ENCODE assay signal across 38 cellular contexts in genomic region chr20:54180931-54181330, GRCh38. TPM values are rescaled to one million over a fixed set of nuclear protein-coding genes. Genes with fewer than 3 reads are reported as not detected.
"Had no signal": no experiment of that assay in that cellular context is flagged by ENCODE, and none has a peak within 500 bp of the region (broad histone marks: within the 10 kb centered on the region; RNA-seq: fewer than 3 reads in every experiment).

No MANE protein-coding gene starts in this region.

- H3K4me3 ChIP-seq: adrenal gland, body of pancreas, cardiac muscle cell, colonic mucosa, esophagus squamous epithelium had no signal

- ATAC-seq: activated CD4-positive, alpha-beta T cell treated with anti-CD3 and anti-CD28 coated beads for 36 hours; activated CD8-positive, alpha-beta memory T cell treated with anti-CD3 and anti-CD28 coated beads, Interleukin-2, amount 10 ng/mL, durations not matched to agents 7 days and 5 days; activated CD8-positive, alpha-beta T cell treated with anti-CD3 and anti-CD28 coated beads, Interleukin-2, amount 10 ng/mL, durations not matched to agents 7 days and 5 days; activated naive CD8-positive, alpha-beta T cell treated with anti-CD3 and anti-CD28 coated beads, Interleukin-2, amount 50 U/mL, for 24 hours; body of pancreas; T-helper 17 cell had no signal

- H3K27me3 ChIP-seq: body of pancreas, colonic mucosa had no signal

- H3K27ac ChIP-seq: adrenal gland, body of pancreas, cardiac muscle cell, colonic mucosa, esophagus squamous epithelium, WERI-Rb-1 had no signal

- H3K9me3 Mint-ChIP-seq: activated B cell treated with CpG ODN at 0.5 μM for 24 hours; activated CD4-positive, alpha-beta memory T cell treated with anti-CD3 and anti-CD28 coated beads for 36 hours; activated CD4-positive, alpha-beta T cell treated with anti-CD3 and anti-CD28 coated beads, Interleukin-2, amount 10 ng/mL, durations not matched to agents 24 days and 14 days; activated naive CD4-positive, alpha-beta T cell treated with anti-CD3 and anti-CD28 coated beads for 36 hours; activated naive CD4-positive, alpha-beta T cell treated with anti-CD3 and anti-CD28 coated beads, Interleukin-2, amount 50 U/mL, for 24 hours; activated naive CD8-positive, alpha-beta T cell treated with anti-CD3 and anti-CD28 coated beads for 36 hours; activated naive CD8-positive, alpha-beta T cell treated with anti-CD3 and anti-CD28 coated beads, Interleukin-2, amount 50 U/mL, for 24 hours; activated T-helper 1 cell treated with anti-CD3 and anti-CD28 coated beads, Interleukin-12 subunit alpha, Interleukin-12 subunit beta, Interleukin-2, Interleukin-4 antibody, amounts not matched to agents 30 ng/mL and 10 ng/mL and 1 ng/mL, durations not matched to agents 14 hours and 24 hours and 36 hours; activated T-helper 2 cell treated with anti-CD3 and anti-CD28 coated beads, Interferon-gamma antibody, Interleukin-2, Interleukin-4, amounts not matched to agents 10 μg/mL and 5 μg/mL and 100 μg/mL, durations not matched to agents 14 hours and 24 hours and 36 hours; T-helper 2 cell treated with Interferon-gamma antibody and Interleukin-4, amounts not matched to agents 5 μg/mL and 100 μg/mL, for 36 hours had no signal

- H3K4me1 ChIP-seq: adrenal gland, body of pancreas, colonic mucosa had no signal

- H3K9me3 ChIP-seq: adrenal gland, body of pancreas, colonic mucosa, esophagus squamous epithelium had no signal

- H3K4me1 Mint-ChIP-seq: activated B cell treated with CpG ODN at 0.5 μM for 24 hours; activated CD4-positive, alpha-beta T cell treated with anti-CD3 and anti-CD28 coated beads for 36 hours; activated CD4-positive, alpha-beta T cell treated with anti-CD3 and anti-CD28 coated beads, Interleukin-2, amount 10 ng/mL, durations not matched to agents 24 days and 14 days; activated CD8-positive, alpha-beta memory T cell treated with anti-CD3 and anti-CD28 coated beads, Interleukin-2, amount 10 ng/mL, durations not matched to agents 7 days and 5 days; activated naive CD4-positive, alpha-beta T cell treated with anti-CD3 and anti-CD28 coated beads, Interleukin-2, amount 50 U/mL, for 24 hours; activated naive CD8-positive, alpha-beta T cell treated with anti-CD3 and anti-CD28 coated beads for 36 hours; activated naive CD8-positive, alpha-beta T cell treated with anti-CD3 and anti-CD28 coated beads, Interleukin-2, amount 50 U/mL, for 24 hours had no signal

- H3K36me3 ChIP-seq: adrenal gland, cardiac muscle cell, colonic mucosa, esophagus squamous epithelium, WERI-Rb-1 had no signal

- FAIRE-seq: endometrium, endothelial cell of umbilical vein, frontal cortex had no signal

- DNase-seq: activated B cell treated with CpG ODN at 0.5 μM for 24 hours; activated CD4-positive, alpha-beta memory T cell treated with anti-CD3 and anti-CD28 coated beads for 36 hours; activated CD4-positive, alpha-beta T cell treated with anti-CD3 and anti-CD28 coated beads for 36 hours; activated CD4-positive, alpha-beta T cell treated with anti-CD3 and anti-CD28 coated beads, Interleukin-2, amount 10 ng/mL, durations not matched to agents 24 days and 14 days; activated CD4-positive, CD25-positive, alpha-beta regulatory T cell treated with anti-CD3 and anti-CD28 coated beads, Interleukin-2, amount 50 U/mL, for 72 hours; activated CD8-positive, alpha-beta memory T cell treated with anti-CD3 and anti-CD28 coated beads, Interleukin-2, amount 10 ng/mL, durations not matched to agents 7 days and 5 days; activated CD8-positive, alpha-beta memory T cell treated with anti-CD3 and anti-CD28 coated beads, Interleukin-2, amount 50 U/mL, for 4 hours; activated CD8-positive, alpha-beta T cell treated with anti-CD3 and anti-CD28 coated beads, Interleukin-2, amount 10 ng/mL, durations not matched to agents 7 days and 5 days; activated effector memory CD4-positive, alpha-beta T cell treated with anti-CD3 and anti-CD28 coated beads, Interleukin-2, amount 50 U/mL, for 16 hours; activated naive CD4-positive, alpha-beta T cell treated with anti-CD3 and anti-CD28 coated beads for 36 hours; activated naive CD8-positive, alpha-beta T cell treated with anti-CD3 and anti-CD28 coated beads for 36 hours; activated naive CD8-positive, alpha-beta T cell treated with anti-CD3 and anti-CD28 coated beads, Interleukin-2, amount 50 U/mL, for 24 hours; activated T-cell treated with anti-CD3 and anti-CD28 coated beads, Interleukin-2, amount 50 U/mL, for 1 hour; activated T-cell treated with anti-CD3 and anti-CD28 coated beads, Interleukin-2, amount 50 U/mL, for 48 hours; adrenal gland; amygdala; aorta; body of pancreas; central memory CD4-positive, alpha-beta T cell; cerebellar nuclear complex; colonic mucosa; effector CD8-positive, alpha-beta T cell; esophagus squamous epithelium; head of caudate nucleus; T-helper 17 cell; T1000; WERI-Rb-1 had no signal

- H3K4me3 Mint-ChIP-seq: activated B cell treated with CpG ODN at 0.5 μM for 24 hours; activated CD4-positive, alpha-beta memory T cell treated with anti-CD3 and anti-CD28 coated beads for 36 hours; activated CD4-positive, alpha-beta T cell treated with anti-CD3 and anti-CD28 coated beads for 36 hours; activated CD4-positive, alpha-beta T cell treated with anti-CD3 and anti-CD28 coated beads, Interleukin-2, amount 10 ng/mL, durations not matched to agents 24 days and 14 days; activated CD8-positive, alpha-beta memory T cell treated with anti-CD3 and anti-CD28 coated beads, Interleukin-2, amount 10 ng/mL, durations not matched to agents 7 days and 5 days; activated CD8-positive, alpha-beta T cell treated with anti-CD3 and anti-CD28 coated beads, Interleukin-2, amount 10 ng/mL, durations not matched to agents 7 days and 5 days; activated naive CD4-positive, alpha-beta T cell treated with anti-CD3 and anti-CD28 coated beads for 36 hours; activated naive CD4-positive, alpha-beta T cell treated with anti-CD3 and anti-CD28 coated beads, Interleukin-2, amount 50 U/mL, for 24 hours; activated naive CD8-positive, alpha-beta T cell treated with anti-CD3 and anti-CD28 coated beads for 36 hours; activated naive CD8-positive, alpha-beta T cell treated with anti-CD3 and anti-CD28 coated beads, Interleukin-2, amount 50 U/mL, for 24 hours; activated T-helper 1 cell treated with anti-CD3 and anti-CD28 coated beads, Interleukin-12 subunit alpha, Interleukin-12 subunit beta, Interleukin-2, Interleukin-4 antibody, amounts not matched to agents 30 ng/mL and 10 ng/mL and 1 ng/mL, durations not matched to agents 14 hours and 24 hours and 36 hours; T-helper 17 cell; T-helper 2 cell treated with Interferon-gamma antibody and Interleukin-4, amounts not matched to agents 5 μg/mL and 100 μg/mL, for 36 hours had no signal

- H3K36me3 Mint-ChIP-seq: activated CD4-positive, alpha-beta memory T cell treated with anti-CD3 and anti-CD28 coated beads for 36 hours; activated CD8-positive, alpha-beta memory T cell treated with anti-CD3 and anti-CD28 coated beads, Interleukin-2, amount 10 ng/mL, durations not matched to agents 7 days and 5 days; activated naive CD4-positive, alpha-beta T cell treated with anti-CD3 and anti-CD28 coated beads, Interleukin-2, amount 50 U/mL, for 24 hours; activated naive CD8-positive, alpha-beta T cell treated with anti-CD3 and anti-CD28 coated beads for 36 hours had no signal

- H3K27ac Mint-ChIP-seq: activated B cell treated with CpG ODN at 0.5 μM for 24 hours; activated CD4-positive, alpha-beta memory T cell treated with anti-CD3 and anti-CD28 coated beads for 36 hours; activated CD4-positive, alpha-beta T cell treated with anti-CD3 and anti-CD28 coated beads for 36 hours; activated CD4-positive, alpha-beta T cell treated with anti-CD3 and anti-CD28 coated beads, Interleukin-2, amount 10 ng/mL, durations not matched to agents 24 days and 14 days; activated CD8-positive, alpha-beta memory T cell treated with anti-CD3 and anti-CD28 coated beads, Interleukin-2, amount 10 ng/mL, durations not matched to agents 7 days and 5 days; activated CD8-positive, alpha-beta T cell treated with anti-CD3 and anti-CD28 coated beads, Interleukin-2, amount 10 ng/mL, durations not matched to agents 7 days and 5 days; activated naive CD4-positive, alpha-beta T cell treated with anti-CD3 and anti-CD28 coated beads for 36 hours; activated naive CD4-positive, alpha-beta T cell treated with anti-CD3 and anti-CD28 coated beads, Interleukin-2, amount 50 U/mL, for 24 hours; activated naive CD8-positive, alpha-beta T cell treated with anti-CD3 and anti-CD28 coated beads for 36 hours; activated naive CD8-positive, alpha-beta T cell treated with anti-CD3 and anti-CD28 coated beads, Interleukin-2, amount 50 U/mL, for 24 hours; activated T-helper 1 cell treated with anti-CD3 and anti-CD28 coated beads, Interleukin-12 subunit alpha, Interleukin-12 subunit beta, Interleukin-2, Interleukin-4 antibody, amounts not matched to agents 30 ng/mL and 10 ng/mL and 1 ng/mL, durations not matched to agents 14 hours and 24 hours and 36 hours; activated T-helper 2 cell treated with anti-CD3 and anti-CD28 coated beads, Interferon-gamma antibody, Interleukin-2, Interleukin-4, amounts not matched to agents 10 μg/mL and 5 μg/mL and 100 μg/mL, durations not matched to agents 14 hours and 24 hours and 36 hours; T-helper 17 cell; T-helper 2 cell treated with Interferon-gamma antibody and Interleukin-4, amounts not matched to agents 5 μg/mL and 100 μg/mL, for 36 hours had no signal

RNA-seq across cellular contexts. Expression of gene CYP24A1, which starts 7.1 kb away (rescaled TPM):
- total RNA-seq: activated B cell treated with CpG ODN at 0.5 μM for 24 hours; activated CD4-positive, alpha-beta T cell treated with anti-CD3 and anti-CD28 coated beads, Interleukin-2, amount 10 ng/mL, durations not matched to agents 24 days and 14 days; activated CD8-positive, alpha-beta memory T cell treated with anti-CD3 and anti-CD28 coated beads, Interleukin-2, amount 10 ng/mL, durations not matched to agents 7 days and 5 days; activated CD8-positive, alpha-beta T cell treated with anti-CD3 and anti-CD28 coated beads, Interleukin-2, amount 10 ng/mL, durations not matched to agents 7 days and 5 days; activated naive CD4-positive, alpha-beta T cell treated with anti-CD3 and anti-CD28 coated beads for 36 hours; activated naive CD8-positive, alpha-beta T cell treated with anti-CD3 and anti-CD28 coated beads for 36 hours; activated T-helper 1 cell treated with anti-CD3 and anti-CD28 coated beads, Interleukin-12 subunit alpha, Interleukin-12 subunit beta, Interleukin-2, Interleukin-4 antibody, amounts not matched to agents 30 ng/mL and 10 ng/mL and 1 ng/mL, durations not matched to agents 14 hours and 24 hours and 36 hours; activated T-helper 2 cell treated with anti-CD3 and anti-CD28 coated beads, Interferon-gamma antibody, Interleukin-2, Interleukin-4, amounts not matched to agents 10 μg/mL and 5 μg/mL and 100 μg/mL, durations not matched to agents 14 hours and 24 hours and 36 hours; adrenal gland; aorta; body of pancreas; cardiac muscle cell; dermis microvascular lymphatic vessel endothelial cell; endothelial cell of umbilical vein; fibroblast of lung; fibroblast of villous mesenchyme had no signal
- polyA plus RNA-seq: aorta, cardiac muscle cell, endothelial cell of umbilical vein, fibroblast of lung had no signal
